ENCODE assay signal across 10 cellular contexts in genomic region chr9:95171001-95171400, GRCh38.
DNase-seq lines count a peak whose midpoint lies in the region; ATAC-seq and TF ChIP-seq lines count a peak whose summit lies in the region.
"Had no signal": no experiment of that assay in that cellular context is flagged by ENCODE, and none has a peak within 500 bp of the region (broad histone marks: within the 10 kb centered on the region; RNA-seq: fewer than 3 reads in every experiment).

No MANE protein-coding gene starts in this region.

- WGBS in adrenal gland, 4 donors, result 68 to 73% (median 71%) methylated on average over 4 of the region's 4 CpGs

- H3K27ac ChIP-seq in HUES48 (ENCODE audit: low read depth, low read length), result peak overlapping the region; percentile 63
- no peak overlapping the region for H3K27ac ChIP-seq in adrenal gland

- CTCF ChIA-PET in GM10248 (lab: Yijun Ruan, JAX), result no interaction called here

- H3K4me1 Mint-ChIP-seq in T-helper 2 cell treated with Interferon-gamma antibody and Interleukin-4, amounts not matched to agents 5 μg/mL and 100 μg/mL, for 36 hours (ENCODE audit: low read depth), result peaks cover 34% of the 10 kb centered on the region
- no peaks in the 10 kb centered on the region for H3K4me1 Mint-ChIP-seq in stimulated activated memory B cell treated with anti-CD40 and anti-IgM and Interleukin-4, amounts not matched to agents 10 μg/mL and 1 μg/mL and 100 μg/mL, for 72 hours

- peaks cover 13% of the 10 kb centered on the region for H3K9me3 Mint-ChIP-seq in T-helper 2 cell treated with Interferon-gamma antibody and Interleukin-4, amounts not matched to agents 5 μg/mL and 100 μg/mL, for 36 hours
- H3K9me3 Mint-ChIP-seq in stimulated activated memory B cell treated with anti-CD40 and anti-IgM and Interleukin-4, amounts not matched to agents 10 μg/mL and 1 μg/mL and 100 μg/mL, for 72 hours, result peaks cover 8% of the 10 kb centered on the region

- no peaks in the 10 kb centered on the region; the same call in 1 of the 2 replicates for H3K36me3 ChIP-seq in HUES48 (ENCODE audit: control insufficient read depth, insufficient read depth, low read length)
- no peaks in the 10 kb centered on the region for H3K36me3 ChIP-seq in adrenal gland (replicated peaks in 1 of 2)

- H3K4me1 ChIP-seq in HUES48 (ENCODE audit: control insufficient read depth, insufficient read depth, low read length), result peaks cover 24% of the 10 kb centered on the region
- H3K4me1 ChIP-seq in adrenal gland (replicated peaks in 1 of 2), result no peaks in the 10 kb centered on the region

- no peaks in the 10 kb centered on the region for H3K27me3 ChIP-seq in HUES48 (ENCODE audit: control insufficient read depth, insufficient read depth, low read length)
- H3K27me3 ChIP-seq in adrenal gland, result no peaks in the 10 kb centered on the region

- H3K9me3 ChIP-seq in HUES48 (ENCODE audit: control insufficient read depth, insufficient read depth, low read length), result no peaks in the 10 kb centered on the region
- no peaks in the 10 kb centered on the region for H3K9me3 ChIP-seq in adrenal gland (replicated peaks in 1 of 3)

- intact Hi-C loops in adrenal gland (cut with DNase I), result no loop called here

- no peak for ATAC-seq in stimulated activated memory B cell treated with anti-CD40 and anti-IgM and Interleukin-4, amounts not matched to agents 10 μg/mL and 1 μg/mL and 100 μg/mL, for 72 hours

- TF ChIP-seq CTCF in GM10248 (IDR thresholded peaks at IDR 0.05; ENCODE audit: control extremely low read depth, extremely low read depth, low read depth, missing control alignments) (no peak), adrenal gland (IDR thresholded peaks at IDR 0.05) (no peak)

- no peaks in the 10 kb centered on the region for H3K27me3 Mint-ChIP-seq in T-helper 2 cell treated with Interferon-gamma antibody and Interleukin-4, amounts not matched to agents 5 μg/mL and 100 μg/mL, for 36 hours (ENCODE audit: low read depth)
- H3K27me3 Mint-ChIP-seq in stimulated activated memory B cell treated with anti-CD40 and anti-IgM and Interleukin-4, amounts not matched to agents 10 μg/mL and 1 μg/mL and 100 μg/mL, for 72 hours, result no peaks in the 10 kb centered on the region

- H3K9ac ChIP-seq in HUES48 (ENCODE audit: low read depth, low read length), result no peak overlapping the region

- peaks cover 22% of the 10 kb centered on the region for H3K36me3 Mint-ChIP-seq in T-helper 2 cell treated with Interferon-gamma antibody and Interleukin-4, amounts not matched to agents 5 μg/mL and 100 μg/mL, for 36 hours (ENCODE audit: low read depth)
- H3K36me3 Mint-ChIP-seq in stimulated activated memory B cell treated with anti-CD40 and anti-IgM and Interleukin-4, amounts not matched to agents 10 μg/mL and 1 μg/mL and 100 μg/mL, for 72 hours, result peaks cover 31% of the 10 kb centered on the region

- peak overlapping the region; percentile 84 for H3K27ac Mint-ChIP-seq in T-helper 2 cell treated with Interferon-gamma antibody and Interleukin-4, amounts not matched to agents 5 μg/mL and 100 μg/mL, for 36 hours
- H3K27ac Mint-ChIP-seq in stimulated activated memory B cell treated with anti-CD40 and anti-IgM and Interleukin-4, amounts not matched to agents 10 μg/mL and 1 μg/mL and 100 μg/mL, for 72 hours, result no peak overlapping the region

- no peak for TF ChIP-seq POLR2A in adrenal gland (IDR thresholded peaks at IDR 0.05)

- DNase-seq in GM10248 (ENCODE audit: extremely low spot score) (peak; percentile 40), kidney tubule cell (ENCODE audit: low spot score) (peak; percentile 40), AG20443 (ENCODE audit: low spot score) (no peak), adrenal gland (no peak), nucleus accumbens (lab: John Stamatoyannopoulos, UW) (no peak)
- peak; percentile 38 for DNase-seq in T-helper 2 cell treated with Interferon-gamma antibody and Interleukin-4, amounts not matched to agents 5 μg/mL and 100 μg/mL, for 36 hours (ENCODE audit: low spot score)
- DNase-seq: erythroblast; stimulated activated CD4-positive, alpha-beta T cell treated with anti-CD3 and anti-CD28 coated beads, Interleukin-2, amount 100 ng/mL, for 24 hours had no signal

- H3K4me3 ChIP-seq in HUES48 (ENCODE audit: low read depth, low read length) (no peak overlapping the region), adrenal gland (no peak overlapping the region)

- POLR2A ChIA-PET in GM10248 (lab: Yijun Ruan, JAX), result no interaction called here

- H3K4me3 Mint-ChIP-seq in T-helper 2 cell treated with Interferon-gamma antibody and Interleukin-4, amounts not matched to agents 5 μg/mL and 100 μg/mL, for 36 hours, result peak overlapping the region; percentile 69
- H3K4me3 Mint-ChIP-seq in stimulated activated memory B cell treated with anti-CD40 and anti-IgM and Interleukin-4, amounts not matched to agents 10 μg/mL and 1 μg/mL and 100 μg/mL, for 72 hours, result no peak overlapping the region

Comparison
In these comparisons a context has a peak if more than half of its experiments do, and no peak if none do; other contexts are left out.
1. DNase-seq: peak in GM10248 (single experiment), T-helper 2 cell treated with Interferon-gamma antibody and Interleukin-4, amounts not matched to agents 5 μg/mL and 100 μg/mL, for 36 hours (single experiment) and kidney tubule cell (single experiment); none in AG20443 (single experiment), adrenal gland (0 of 7) and nucleus accumbens (0 of 56).